8 cellular contexts compared by ENCODE assay signal in the genomic region with DNA sequence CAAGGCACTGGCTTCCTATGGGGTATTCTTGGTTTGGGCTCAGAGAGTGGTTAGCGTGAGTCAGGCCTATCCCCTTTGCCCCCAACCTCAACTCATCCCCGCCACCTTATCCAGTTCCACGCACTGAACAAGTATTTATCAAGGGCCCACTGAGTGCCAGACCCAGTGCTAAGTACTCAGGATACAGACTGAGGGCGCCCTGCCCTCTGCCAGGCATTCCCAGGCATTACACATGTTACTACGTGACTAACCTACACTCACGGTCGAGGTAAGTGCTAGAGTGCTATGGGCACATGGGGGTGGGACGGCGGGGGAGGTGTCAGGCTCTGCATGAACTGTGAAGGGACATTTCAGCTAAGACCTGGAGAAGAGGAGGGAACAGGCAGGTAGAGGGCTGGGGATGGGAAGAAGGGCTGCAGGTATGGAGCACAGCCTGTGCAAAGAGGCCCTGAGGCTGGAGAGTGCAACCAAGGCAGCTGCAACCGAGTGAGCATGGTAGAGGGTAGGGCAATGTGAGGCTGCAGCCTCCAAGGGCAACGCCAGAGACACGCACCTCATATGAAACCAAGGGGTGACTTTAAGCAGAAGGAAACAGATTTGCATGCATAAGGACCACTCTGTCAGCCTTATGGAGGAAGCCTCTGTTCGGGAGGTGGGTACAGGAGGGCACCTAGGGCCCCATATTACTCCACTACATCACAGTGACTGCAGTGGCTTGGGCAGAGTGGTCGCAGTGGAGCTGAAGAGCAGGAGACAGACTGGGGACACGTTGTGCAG. TPM values are rescaled to one million over a fixed set of nuclear protein-coding genes. Genes with fewer than 3 reads are reported as not detected.
DNase-seq lines count a peak whose midpoint lies in the region; ATAC-seq and TF ChIP-seq lines count a peak whose summit lies in the region.

No MANE protein-coding gene starts in this region.

- no TSS peak for BruUV-seq in Calu3 (replicated peaks; lab: Mats Ljungman, UMichigan)

- CTCF ChIA-PET in Calu3 (lab: Charles Lee) = no interaction called here

- no peak overlapping the region for H3K27ac Mint-ChIP-seq in Calu3 (ENCODE audit: unreplicated experiment)

- no peaks in the 10 kb centered on the region for H3K9me3 Mint-ChIP-seq in Calu3 (ENCODE audit: low read depth, unreplicated experiment)

- DNase-seq in RKO (ENCODE audit: low spot score) (peak; percentile 26), foreskin fibroblast (peak in 1 of 2 donors; percentile 52), Calu3 (no peak), NCI-H2107 (lab: John Stamatoyannopoulos, UW) (no peak)

- no peaks in the 10 kb centered on the region for H3K27me3 Mint-ChIP-seq in Calu3 (ENCODE audit: unreplicated experiment)

- H3K36me3 Mint-ChIP-seq in Calu3 (ENCODE audit: insufficient read depth, unreplicated experiment) = no peaks in the 10 kb centered on the region

- no peak overlapping the region for H3K27ac ChIP-seq in C4-2B

- no peak overlapping the region for H3K4me3 ChIP-seq in foreskin fibroblast (ENCODE audit: low read depth in 1 of 2, low read length in 2 of 2)

- H3K4me1 Mint-ChIP-seq in Calu3 (ENCODE audit: low read depth, unreplicated experiment) = peaks cover 7% of the 10 kb centered on the region

- TF ChIP-seq CTCF in C4-2B (conservative IDR thresholded peaks at IDR 0.05) = peak; percentile 56
- peak; percentile 22 for TF ChIP-seq CTCF in foreskin fibroblast (IDR thresholded peaks at IDR 0.05; ENCODE audit: low read depth, low read length)
- no peak for TF ChIP-seq CTCF in Calu3 (IDR thresholded peaks at IDR 0.05; ENCODE audit: unreplicated experiment)

- ATAC-seq in GM19351 (IDR thresholded peaks at IDR 0.05; ENCODE audit: unreplicated experiment) (peak; percentile 88), HG03108 (IDR thresholded peaks at IDR 0.05; ENCODE audit: unreplicated experiment) (no peak), HG02852 (IDR thresholded peaks at IDR 0.05; ENCODE audit: unreplicated experiment) (no peak)

- intact Hi-C loops in Calu3 (cut with micrococcal nuclease; ENCODE audit: unreplicated experiment) = no loop called here

- no peak overlapping the region for H3K4me3 Mint-ChIP-seq in Calu3 (ENCODE audit: low read depth, unreplicated experiment)

RNA-seq across cellular contexts. Expression of gene DHRS12, which starts 22.5 kb away (rescaled TPM):
- total RNA-seq in Calu3 (2022) = 8.1 and 8.4 TPM in 2 replicates
